1 cellular context compared by ENCODE assay signal in the genomic region with DNA sequence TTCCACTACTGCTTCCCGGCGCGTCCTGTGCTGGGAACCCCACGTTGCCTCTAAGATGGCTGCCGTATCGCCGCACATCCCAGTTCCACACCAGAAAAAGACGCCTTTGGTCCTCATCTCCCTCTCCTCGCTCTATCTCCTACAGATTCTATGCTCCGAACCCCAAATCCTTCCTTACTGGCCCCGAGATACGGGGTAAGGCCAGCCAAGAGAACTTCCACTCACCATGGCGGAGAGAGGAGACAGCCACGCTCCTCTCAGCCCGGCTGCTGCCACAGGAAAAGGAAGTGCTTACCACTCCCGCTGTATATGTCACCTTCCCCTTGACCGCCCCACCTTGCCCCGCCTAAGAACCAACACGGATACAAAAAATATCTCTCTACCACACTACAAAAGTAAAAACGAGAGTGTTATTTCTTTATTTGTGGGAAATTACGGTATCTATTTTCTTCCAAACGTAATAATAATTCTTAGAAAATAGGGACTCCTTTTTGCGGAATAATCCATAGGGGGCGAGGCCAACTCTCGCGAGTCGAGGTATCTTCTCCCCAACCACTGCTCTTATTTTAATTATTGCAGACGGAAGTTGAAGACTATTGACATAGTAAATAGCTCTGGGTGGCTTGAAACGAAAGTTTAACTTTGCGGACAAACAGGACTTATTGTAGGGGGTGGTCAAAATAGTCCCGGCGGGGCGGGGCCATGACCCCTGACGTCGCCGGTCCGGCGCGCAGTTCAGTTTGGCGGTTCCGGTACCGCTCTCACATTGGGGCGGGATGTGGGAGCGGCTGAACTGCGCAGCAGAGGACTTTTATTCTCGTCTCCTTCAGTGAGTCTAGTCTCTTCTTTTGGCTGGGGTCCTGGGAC.
TF ChIP-seq lines count a peak whose summit lies in the region.

RPL4 (minus strand) TSS at position 293 of the 867 bp plus-strand sequence; CDS start at position 228, 65 bp downstream.
ZWILCH (plus strand) TSS at position 764 of the 867 bp plus-strand sequence; CDS start at position 777, 13 bp downstream.

TF ChIP-seq in HepG2, 621 proteins besides CTCF, POLR2A, EP300 and RAD21 (continued from another document and continues in another):
- TF ChIP-seq ZNF878 (CRISPR knock-in tag; IDR thresholded peaks at IDR 0.05) (no peak; the same call in 1 of the 2 replicates), ZNF672 (CRISPR knock-in tag; IDR thresholded peaks at IDR 0.05) (no peak), ZSCAN22 (CRISPR knock-in tag; IDR thresholded peaks at IDR 0.05) (no peak), NFKBIZ (CRISPR knock-in tag; IDR thresholded peaks at IDR 0.05) (0 out of 2 replicates have a peak, but pooled peaks have one; percentile 17), KMT2A (CRISPR knock-in tag; IDR thresholded peaks at IDR 0.05) (peak; percentile 60; the same call in 1 of the 2 replicates), NFIC (IDR thresholded peaks at IDR 0.05; ENCODE audit: low read length) (0 out of 2 replicates have a peak, but pooled peaks have one; percentile 61), TEAD2 (CRISPR knock-in tag; IDR thresholded peaks at IDR 0.05) (no peak), NKX3-1 (CRISPR knock-in tag; IDR thresholded peaks at IDR 0.05) (peak; percentile 65; the same call in 1 of the 2 replicates), ZIK1 (CRISPR knock-in tag; IDR thresholded peaks at IDR 0.05; ENCODE audit: borderline replicate concordance, low read depth) (no peak), HINFP (CRISPR knock-in tag; IDR thresholded peaks at IDR 0.05; ENCODE audit: low read depth) (no peak), CREB1 (IDR thresholded peaks at IDR 0.05) (no peak), CREB1 (CRISPR knock-in tag; IDR thresholded peaks at IDR 0.05) (peak; percentile 94), SIN3A (IDR thresholded peaks at IDR 0.05; ENCODE audit: borderline replicate concordance, low read depth, low read length) (peak; percentile 98), ADNP (CRISPR knock-in tag; IDR thresholded peaks at IDR 0.05) (no peak), KDM2A (CRISPR knock-in tag; IDR thresholded peaks at IDR 0.05; ENCODE audit: borderline replicate concordance, low read depth) (peak; percentile 38; the same call in 1 of the 2 replicates), ZSCAN30 (CRISPR knock-in tag; IDR thresholded peaks at IDR 0.05) (no peak), POLR2G (IDR thresholded peaks at IDR 0.05; ENCODE audit: low read depth, low read length) (peak; percentile 99), ZBTB7B (CRISPR knock-in tag; IDR thresholded peaks at IDR 0.05) (peak; percentile 11; the same call in 1 of the 2 replicates), ZFY (CRISPR knock-in tag; IDR thresholded peaks at IDR 0.05) (peak; percentile 7; the same call in 1 of the 2 replicates), ZNF577 (CRISPR knock-in tag; IDR thresholded peaks at IDR 0.05; ENCODE audit: borderline replicate concordance, low read depth) (no peak), ZNF329 (CRISPR knock-in tag; IDR thresholded peaks at IDR 0.05; ENCODE audit: low read depth) (no peak), NFATC3 (CRISPR knock-in tag; IDR thresholded peaks at IDR 0.05) (peak; percentile 31), SP1 (IDR thresholded peaks at IDR 0.05) (no peak), SP1 (CRISPR knock-in tag; IDR thresholded peaks at IDR 0.05) (peak; percentile 36; the same call in 1 of the 2 replicates), NCOR1 (IDR thresholded peaks at IDR 0.05; ENCODE audit: borderline replicate concordance, low read length) (peak; percentile 69; the same call in 1 of the 2 replicates), SPEN (CRISPR knock-in tag; IDR thresholded peaks at IDR 0.05; ENCODE audit: low read depth) (peak; percentile 70; the same call in 1 of the 2 replicates), ETS1 (CRISPR knock-in tag; IDR thresholded peaks at IDR 0.05) (no peak), MTA1 (CRISPR knock-in tag; IDR thresholded peaks at IDR 0.05; ENCODE audit: borderline replicate concordance) (no peak), HOXA3 (CRISPR knock-in tag; IDR thresholded peaks at IDR 0.05) (peak; percentile 60), CENPBD1 (CRISPR knock-in tag; IDR thresholded peaks at IDR 0.05; ENCODE audit: borderline replicate concordance, low read depth) (no peak), NCOA5 (CRISPR knock-in tag; IDR thresholded peaks at IDR 0.05) (no peak), TGIF2 (CRISPR knock-in tag; IDR thresholded peaks at IDR 0.05) (peak; percentile 90; the same call in 1 of the 2 replicates), IRF2 (CRISPR knock-in tag; IDR thresholded peaks at IDR 0.05) (peak; percentile 57), MTA3 (CRISPR knock-in tag; IDR thresholded peaks at IDR 0.05) (no peak), ZNF790 (CRISPR knock-in tag; IDR thresholded peaks at IDR 0.05; ENCODE audit: borderline replicate concordance) (peak; percentile 63; the same call in 1 of the 2 replicates), SOX6 (IDR thresholded peaks at IDR 0.05) (no peak), SOX6 (CRISPR knock-in tag; IDR thresholded peaks at IDR 0.05) (no peak; the same call in 1 of the 2 replicates), NRL (CRISPR knock-in tag; IDR thresholded peaks at IDR 0.05; ENCODE audit: borderline replicate concordance) (no peak), BHLHE40 (IDR thresholded peaks at IDR 0.05; ENCODE audit: low read length) (no peak), REPIN1 (CRISPR knock-in tag; IDR thresholded peaks at IDR 0.05; ENCODE audit: borderline replicate concordance, low read depth) (peak; percentile 18; the same call in 1 of the 2 replicates), MEIS1 (CRISPR knock-in tag; IDR thresholded peaks at IDR 0.05; ENCODE audit: borderline replicate concordance) (no peak), ZFP36L2 (CRISPR knock-in tag; IDR thresholded peaks at IDR 0.05) (no peak), ZNF775 (CRISPR knock-in tag; IDR thresholded peaks at IDR 0.05; ENCODE audit: borderline replicate concordance) (no peak), FOXP1 (IDR thresholded peaks at IDR 0.05) (no peak), FOXP1 (CRISPR knock-in tag; IDR thresholded peaks at IDR 0.05) (peak; percentile 60), ZNF235 (CRISPR knock-in tag; IDR thresholded peaks at IDR 0.05; ENCODE audit: borderline replicate concordance) (no peak), HNF4G (IDR thresholded peaks at IDR 0.05; ENCODE audit: borderline replicate concordance, low read depth, low read length) (no peak), HNF4G (CRISPR knock-in tag; IDR thresholded peaks at IDR 0.05; ENCODE audit: borderline replicate concordance, low read depth) (no peak), TRIM22 (IDR thresholded peaks at IDR 0.05) (no peak), HNRNPLL (IDR thresholded peaks at IDR 0.05; ENCODE audit: low read depth, low read length, poor library complexity, severe bottlenecking) (peak; percentile 43), THRA (CRISPR knock-in tag; IDR thresholded peaks at IDR 0.05; ENCODE audit: borderline replicate concordance) (no peak; the same call in 1 of the 2 replicates), TRIM24 (CRISPR knock-in tag; IDR thresholded peaks at IDR 0.05) (no peak), IKZF1 (IDR thresholded peaks at IDR 0.05) (no peak), ZNF30 (CRISPR knock-in tag; IDR thresholded peaks at IDR 0.05) (no peak)
- TF ChIP-seq, protein P1, sequence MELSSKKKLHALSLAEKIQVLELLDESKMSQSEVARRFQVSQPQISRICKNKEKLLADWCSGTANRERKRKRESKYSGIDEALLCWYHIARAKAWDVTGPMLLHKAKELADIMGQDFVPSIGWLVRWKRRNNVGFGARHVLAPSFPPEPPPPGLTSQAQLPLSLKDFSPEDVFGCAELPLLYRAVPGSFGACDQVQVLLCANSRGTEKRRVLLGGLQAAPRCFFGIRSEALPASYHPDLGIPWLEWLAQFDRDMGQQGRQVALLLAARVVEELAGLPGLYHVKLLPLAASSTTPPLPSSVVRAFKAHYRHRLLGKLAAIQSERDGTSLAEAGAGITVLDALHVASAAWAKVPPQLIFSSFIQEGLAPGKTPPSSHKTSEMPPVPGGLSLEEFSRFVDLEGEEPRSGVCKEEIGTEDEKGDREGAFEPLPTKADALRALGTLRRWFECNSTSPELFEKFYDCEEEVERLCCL (CRISPR knock-in tag; IDR thresholded peaks at IDR 0.05; ENCODE audit: borderline replicate concordance), result no peak
- TF ChIP-seq, protein P2, sequence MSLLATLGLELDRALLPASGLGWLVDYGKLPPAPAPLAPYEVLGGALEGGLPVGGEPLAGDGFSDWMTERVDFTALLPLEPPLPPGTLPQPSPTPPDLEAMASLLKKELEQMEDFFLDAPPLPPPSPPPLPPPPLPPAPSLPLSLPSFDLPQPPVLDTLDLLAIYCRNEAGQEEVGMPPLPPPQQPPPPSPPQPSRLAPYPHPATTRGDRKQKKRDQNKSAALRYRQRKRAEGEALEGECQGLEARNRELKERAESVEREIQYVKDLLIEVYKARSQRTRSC (CRISPR knock-in tag; IDR thresholded peaks at IDR 0.05; ENCODE audit: low read depth), result no peak
- TF ChIP-seq, protein P3, sequence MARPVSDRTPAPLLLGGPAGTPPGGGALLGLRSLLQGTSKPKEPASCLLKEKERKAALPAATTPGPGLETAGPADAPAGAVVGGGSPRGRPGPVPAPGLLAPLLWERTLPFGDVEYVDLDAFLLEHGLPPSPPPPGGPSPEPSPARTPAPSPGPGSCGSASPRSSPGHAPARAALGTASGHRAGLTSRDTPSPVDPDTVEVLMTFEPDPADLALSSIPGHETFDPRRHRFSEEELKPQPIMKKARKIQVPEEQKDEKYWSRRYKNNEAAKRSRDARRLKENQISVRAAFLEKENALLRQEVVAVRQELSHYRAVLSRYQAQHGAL (CRISPR knock-in tag; IDR thresholded peaks at IDR 0.05; ENCODE audit: not compliant biosample characterization), result no peak
- TF ChIP-seq, protein P4, sequence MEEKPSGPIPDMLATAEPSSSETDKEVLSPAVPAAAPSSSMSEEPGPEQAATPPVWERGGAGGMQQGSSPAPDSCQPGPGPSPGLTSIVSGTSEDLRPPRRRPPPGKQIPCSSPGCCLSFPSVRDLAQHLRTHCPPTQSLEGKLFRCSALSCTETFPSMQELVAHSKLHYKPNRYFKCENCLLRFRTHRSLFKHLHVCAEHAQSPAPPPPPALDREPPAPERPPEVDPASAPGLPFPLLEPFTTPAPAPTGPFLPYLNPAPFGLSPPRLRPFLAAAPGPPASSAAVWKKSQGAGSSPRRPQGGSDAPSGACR (CRISPR knock-in tag; IDR thresholded peaks at IDR 0.05), result no peak; the same call in 1 of the 2 replicates
- TF ChIP-seq, protein P5, sequence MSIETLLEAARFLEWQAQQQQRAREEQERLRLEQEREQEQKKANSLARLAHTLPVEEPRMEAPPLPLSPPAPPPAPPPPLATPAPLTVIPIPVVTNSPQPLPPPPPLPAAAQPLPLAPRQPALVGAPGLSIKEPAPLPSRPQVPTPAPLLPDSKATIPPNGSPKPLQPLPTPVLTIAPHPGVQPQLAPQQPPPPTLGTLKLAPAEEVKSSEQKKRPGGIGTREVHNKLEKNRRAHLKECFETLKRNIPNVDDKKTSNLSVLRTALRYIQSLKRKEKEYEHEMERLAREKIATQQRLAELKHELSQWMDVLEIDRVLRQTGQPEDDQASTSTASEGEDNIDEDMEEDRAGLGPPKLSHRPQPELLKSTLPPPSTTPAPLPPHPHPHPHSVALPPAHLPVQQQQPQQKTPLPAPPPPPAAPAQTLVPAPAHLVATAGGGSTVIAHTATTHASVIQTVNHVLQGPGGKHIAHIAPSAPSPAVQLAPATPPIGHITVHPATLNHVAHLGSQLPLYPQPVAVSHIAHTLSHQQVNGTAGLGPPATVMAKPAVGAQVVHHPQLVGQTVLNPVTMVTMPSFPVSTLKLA (IDR thresholded peaks at IDR 0.05), result peak; percentile 44; the same call in 1 of the 2 replicates
- TF ChIP-seq, protein P6, sequence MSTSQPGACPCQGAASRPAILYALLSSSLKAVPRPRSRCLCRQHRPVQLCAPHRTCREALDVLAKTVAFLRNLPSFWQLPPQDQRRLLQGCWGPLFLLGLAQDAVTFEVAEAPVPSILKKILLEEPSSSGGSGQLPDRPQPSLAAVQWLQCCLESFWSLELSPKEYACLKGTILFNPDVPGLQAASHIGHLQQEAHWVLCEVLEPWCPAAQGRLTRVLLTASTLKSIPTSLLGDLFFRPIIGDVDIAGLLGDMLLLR (CRISPR knock-in tag; IDR thresholded peaks at IDR 0.05), result peak; percentile 42; the same call in 1 of the 2 replicates
